Comparison of ENCODE assay signal across 11 cellular contexts in the genomic region with DNA sequence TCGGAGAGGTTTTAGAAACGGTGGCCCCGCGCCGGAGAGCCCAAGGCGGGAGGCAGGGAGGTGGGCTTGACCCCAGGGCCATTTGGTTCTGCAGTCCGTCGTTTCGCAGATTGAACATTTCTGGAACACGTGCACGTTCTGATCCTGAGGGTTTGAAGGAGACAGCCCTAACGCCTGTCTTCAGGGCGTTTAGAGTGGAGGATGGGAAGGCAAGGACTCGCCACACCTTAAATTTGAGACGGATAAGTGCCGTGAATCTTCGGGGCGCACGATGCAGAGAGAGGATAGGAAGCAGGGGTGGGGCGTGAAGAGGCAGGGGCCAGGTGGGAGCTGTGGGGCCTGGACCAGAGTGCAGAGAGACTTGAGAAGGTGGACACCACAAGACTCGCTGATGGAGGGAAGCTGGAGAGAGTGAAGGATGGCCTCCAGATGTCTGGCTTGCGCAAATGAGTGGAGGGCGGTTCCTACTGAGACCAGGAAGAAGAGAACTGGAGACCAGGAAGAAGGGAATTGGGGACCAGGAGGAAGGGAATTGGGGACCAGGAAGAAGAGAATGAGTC. TPM values are rescaled to one million over a fixed set of nuclear protein-coding genes. Genes with fewer than 3 reads are reported as not detected.
DNase-seq lines count a peak whose midpoint lies in the region; ATAC-seq, FAIRE-seq and TF ChIP-seq lines count a peak whose summit lies in the region.
"Had no signal": no experiment of that assay in that cellular context is flagged by ENCODE, and none has a peak within 500 bp of the region (broad histone marks: within the 10 kb centered on the region; RNA-seq: fewer than 3 reads in every experiment).

No MANE protein-coding gene starts in this region.

- no peak for TF ChIP-seq POLR2A in H54 (IDR thresholded peaks at IDR 0.05; ENCODE audit: low read depth, low read length)

- no peaks in the 10 kb centered on the region for H3F3A ChIP-seq in Loucy (ENCODE audit: low read depth)

- peak overlapping the region in 2 of 3 donors; percentile 57 to 92 for H3K27ac Mint-ChIP-seq in CD4-positive, CD25-positive, alpha-beta regulatory T cell
- H3K27ac Mint-ChIP-seq in dendritic cell treated with granulocyte-macrophage colony-stimulating factor and Interleukin-4, amounts not matched to agents 40 ng/mL and 50 ng/mL, for 4 days = no peak overlapping the region
- H3K27ac Mint-ChIP-seq in natural killer cell treated with Interleukin-12 subunit alpha and Interleukin-12 subunit beta and Interleukin-15 and Interleukin-18, amount 100 ng/mL, for 72 hours = peak overlapping the region in 1 of 2 donors; percentile 69

- peaks cover 9% of the 10 kb centered on the region for H4K20me1 ChIP-seq in Loucy (ENCODE audit: insufficient read depth, low read length, poor library complexity, severe bottlenecking)

- no peak for DNase-seq in CD4-positive, CD25-positive, alpha-beta regulatory T cell
- no peak for DNase-seq in natural killer cell treated with Interleukin-12 subunit alpha and Interleukin-12 subunit beta and Interleukin-15 and Interleukin-18, amount 100 ng/mL, for 72 hours (ENCODE audit: low spot score)
- DNase-seq in SHP77 treated with DMSO at 0.1 percent for 48 hours (lab: John Stamatoyannopoulos, UW) = no peak
- DNase-seq in NCI-H1092 treated with DMSO at 0.1 percent for 48 hours (lab: John Stamatoyannopoulos, UW) = no peak
- DNase-seq in H54 (ENCODE audit: insufficient read length, low spot score) = no peak
- no peak for DNase-seq in G401 (ENCODE audit: low spot score)

- no peak for ATAC-seq in CD4-positive, CD25-positive, alpha-beta regulatory T cell (ENCODE audit: low read depth in 2 of 2)
- ATAC-seq in natural killer cell treated with Interleukin-12 subunit alpha and Interleukin-12 subunit beta and Interleukin-15 and Interleukin-18, amount 100 ng/mL, for 72 hours = no peak

- TF ChIP-seq CTCF in Loucy (conservative IDR thresholded peaks at IDR 0.05; ENCODE audit: low read length) = no peak

- H3K27me3 ChIP-seq in CD4-positive, CD25-positive, alpha-beta regulatory T cell (ENCODE audit: control insufficient read depth, insufficient read depth, low read length) = no peaks in the 10 kb centered on the region
- H3K27me3 ChIP-seq in Loucy (ENCODE audit: insufficient read depth, low read length, poor library complexity, severe bottlenecking) = no peaks in the 10 kb centered on the region

- H3K4me1 ChIP-seq in CD4-positive, CD25-positive, alpha-beta regulatory T cell (ENCODE audit: control insufficient read depth, insufficient read depth, low read length, poor library complexity, severe bottlenecking) = peaks cover 32% of the 10 kb centered on the region
- H3K4me1 ChIP-seq in Loucy (ENCODE audit: insufficient read depth, low read length, poor library complexity, severe bottlenecking) = peaks cover 38% of the 10 kb centered on the region

- H3K27me3 Mint-ChIP-seq in CD4-positive, CD25-positive, alpha-beta regulatory T cell = peaks cover 16% of the 10 kb centered on the region
- peaks cover 25% of the 10 kb centered on the region for H3K27me3 Mint-ChIP-seq in dendritic cell treated with granulocyte-macrophage colony-stimulating factor and Interleukin-4, amounts not matched to agents 40 ng/mL and 50 ng/mL, for 4 days
- H3K27me3 Mint-ChIP-seq in natural killer cell treated with Interleukin-12 subunit alpha and Interleukin-12 subunit beta and Interleukin-15 and Interleukin-18, amount 100 ng/mL, for 72 hours = peaks cover 6% of the 10 kb centered on the region in 2 donors

- H3K36me3 ChIP-seq in CD4-positive, CD25-positive, alpha-beta regulatory T cell (ENCODE audit: control insufficient read depth, insufficient read depth, low read length) = no peaks in the 10 kb centered on the region
- no peaks in the 10 kb centered on the region for H3K36me3 ChIP-seq in Loucy (ENCODE audit: insufficient read depth, low read length)
- H3K36me3 ChIP-seq: neutrophil had no signal

- in situ Hi-C loops in G401 (cut with HindIII; ENCODE audit: low sequenced_read_pairs) = no loop called here

- H3K27ac ChIP-seq in CD4-positive, CD25-positive, alpha-beta regulatory T cell (ENCODE audit: insufficient read depth, low read length, poor library complexity, severe bottlenecking) = no peak overlapping the region
- H3K27ac ChIP-seq: neutrophil had no signal

- intact Hi-C loops in dendritic cell treated with granulocyte-macrophage colony-stimulating factor and Interleukin-4, amounts not matched to agents 40 ng/mL and 50 ng/mL, for 4 days (cut with micrococcal nuclease) = no loop called here

- peak overlapping the region; percentile 66 for H3K4me2 ChIP-seq in Loucy (ENCODE audit: low read depth, low read length, poor library complexity, severe bottlenecking)

- peak overlapping the region; percentile 53 for H3K4me3 ChIP-seq in CD4-positive, CD25-positive, alpha-beta regulatory T cell (ENCODE audit: low read depth, low read length)
- H3K4me3 ChIP-seq in Loucy (ENCODE audit: low read length, poor library complexity, severe bottlenecking) = peak overlapping the region; percentile 67

- H3K9me3 ChIP-seq in CD4-positive, CD25-positive, alpha-beta regulatory T cell (ENCODE audit: control insufficient read depth in 2 of 2, low read length in 2 of 2) = no peaks in the 10 kb centered on the region
- H3K9me3 ChIP-seq in Loucy (ENCODE audit: insufficient read depth, low read depth, low read length) = no peaks in the 10 kb centered on the region; the same call in 1 of the 2 replicates
- H3K9me3 ChIP-seq: neutrophil had no signal

- no peak for FAIRE-seq in H54 (lab: Jason Lieb, UNC)
- FAIRE-seq: G401.6 had no signal

- H3K9ac ChIP-seq in Loucy (ENCODE audit: low read depth, low read length, poor library complexity, severe bottlenecking) = peak overlapping the region; percentile 50

- H3K9me2 ChIP-seq in Loucy (replicated peaks; ENCODE audit: low read depth, low read length) = no peaks in the 10 kb centered on the region

- peaks cover 9 to 45% (median 27%) of the 10 kb centered on the region in 4 donors for H3K4me1 Mint-ChIP-seq in CD4-positive, CD25-positive, alpha-beta regulatory T cell
- peaks cover 46% of the 10 kb centered on the region for H3K4me1 Mint-ChIP-seq in dendritic cell treated with granulocyte-macrophage colony-stimulating factor and Interleukin-4, amounts not matched to agents 40 ng/mL and 50 ng/mL, for 4 days (ENCODE audit: low read depth)
- H3K4me1 Mint-ChIP-seq in natural killer cell treated with Interleukin-12 subunit alpha and Interleukin-12 subunit beta and Interleukin-15 and Interleukin-18, amount 100 ng/mL, for 72 hours (ENCODE audit: low read depth in 2 of 2) = peaks cover 32 to 35% of the 10 kb centered on the region in 2 donors

- peaks cover 38% of the 10 kb centered on the region for H3K79me2 ChIP-seq in Loucy (ENCODE audit: insufficient read depth, low read length)

- peak overlapping the region; percentile 87 to 96 (median 90) for H3K4me3 Mint-ChIP-seq in CD4-positive, CD25-positive, alpha-beta regulatory T cell
- H3K4me3 Mint-ChIP-seq in dendritic cell treated with granulocyte-macrophage colony-stimulating factor and Interleukin-4, amounts not matched to agents 40 ng/mL and 50 ng/mL, for 4 days = peak overlapping the region; percentile 72
- peak overlapping the region; percentile 90 for H3K4me3 Mint-ChIP-seq in natural killer cell treated with Interleukin-12 subunit alpha and Interleukin-12 subunit beta and Interleukin-15 and Interleukin-18, amount 100 ng/mL, for 72 hours

- no peaks in the 10 kb centered on the region for H3K9me3 Mint-ChIP-seq in CD4-positive, CD25-positive, alpha-beta regulatory T cell
- H3K9me3 Mint-ChIP-seq in dendritic cell treated with granulocyte-macrophage colony-stimulating factor and Interleukin-4, amounts not matched to agents 40 ng/mL and 50 ng/mL, for 4 days = no peaks in the 10 kb centered on the region
- no peaks in the 10 kb centered on the region for H3K9me3 Mint-ChIP-seq in natural killer cell treated with Interleukin-12 subunit alpha and Interleukin-12 subunit beta and Interleukin-15 and Interleukin-18, amount 100 ng/mL, for 72 hours

- H3K36me3 Mint-ChIP-seq in CD4-positive, CD25-positive, alpha-beta regulatory T cell = peaks cover 3% of the 10 kb centered on the region
- H3K36me3 Mint-ChIP-seq in dendritic cell treated with granulocyte-macrophage colony-stimulating factor and Interleukin-4, amounts not matched to agents 40 ng/mL and 50 ng/mL, for 4 days (ENCODE audit: low read depth) = peaks cover 12% of the 10 kb centered on the region
- no peaks in the 10 kb centered on the region for H3K36me3 Mint-ChIP-seq in natural killer cell treated with Interleukin-12 subunit alpha and Interleukin-12 subunit beta and Interleukin-15 and Interleukin-18, amount 100 ng/mL, for 72 hours

- H2AFZ ChIP-seq in Loucy (ENCODE audit: low read length) = peak overlapping the region; percentile 83

RNA-seq across cellular contexts. Expression of a gene that starts 0.8 kb away (rescaled TPM):
- 15.8 TPM for total RNA-seq in CD4-positive, CD25-positive, alpha-beta regulatory T cell
- polyA plus RNA-seq in CD4-positive, CD25-positive, alpha-beta regulatory T cell = 1 to 10 TPM; 2.0 to 4.3 (median 2.9) TPM
- 10 to 100 TPM; 26.2 to 39.4 TPM for total RNA-seq in natural killer cell treated with Interleukin-12 subunit alpha and Interleukin-12 subunit beta and Interleukin-15 and Interleukin-18, amount 100 ng/mL, for 72 hours
- 19.2 and 82.6 TPM in 2 replicates for total RNA-seq in G401 (2014; rRNA removed; shearing (Covaris generic))

RNA-seq across cellular contexts. Expression of a gene that starts 54.2 kb away (rescaled TPM):
- total RNA-seq in CD4-positive, CD25-positive, alpha-beta regulatory T cell = 0.12 TPM
- polyA plus RNA-seq in CD4-positive, CD25-positive, alpha-beta regulatory T cell = under 1 TPM in 1 of 4 donors, not detected in 3; 0.22 TPM
- under 1 TPM in 1 of 2 donors, not detected in 1; 0.05 TPM for total RNA-seq in natural killer cell treated with Interleukin-12 subunit alpha and Interleukin-12 subunit beta and Interleukin-15 and Interleukin-18, amount 100 ng/mL, for 72 hours
- total RNA-seq in G401 (2014; rRNA removed; shearing (Covaris generic)) = not detected in 2 replicates
- total RNA-seq: LHCN-M2 had no signal
